In the genomic region with DNA sequence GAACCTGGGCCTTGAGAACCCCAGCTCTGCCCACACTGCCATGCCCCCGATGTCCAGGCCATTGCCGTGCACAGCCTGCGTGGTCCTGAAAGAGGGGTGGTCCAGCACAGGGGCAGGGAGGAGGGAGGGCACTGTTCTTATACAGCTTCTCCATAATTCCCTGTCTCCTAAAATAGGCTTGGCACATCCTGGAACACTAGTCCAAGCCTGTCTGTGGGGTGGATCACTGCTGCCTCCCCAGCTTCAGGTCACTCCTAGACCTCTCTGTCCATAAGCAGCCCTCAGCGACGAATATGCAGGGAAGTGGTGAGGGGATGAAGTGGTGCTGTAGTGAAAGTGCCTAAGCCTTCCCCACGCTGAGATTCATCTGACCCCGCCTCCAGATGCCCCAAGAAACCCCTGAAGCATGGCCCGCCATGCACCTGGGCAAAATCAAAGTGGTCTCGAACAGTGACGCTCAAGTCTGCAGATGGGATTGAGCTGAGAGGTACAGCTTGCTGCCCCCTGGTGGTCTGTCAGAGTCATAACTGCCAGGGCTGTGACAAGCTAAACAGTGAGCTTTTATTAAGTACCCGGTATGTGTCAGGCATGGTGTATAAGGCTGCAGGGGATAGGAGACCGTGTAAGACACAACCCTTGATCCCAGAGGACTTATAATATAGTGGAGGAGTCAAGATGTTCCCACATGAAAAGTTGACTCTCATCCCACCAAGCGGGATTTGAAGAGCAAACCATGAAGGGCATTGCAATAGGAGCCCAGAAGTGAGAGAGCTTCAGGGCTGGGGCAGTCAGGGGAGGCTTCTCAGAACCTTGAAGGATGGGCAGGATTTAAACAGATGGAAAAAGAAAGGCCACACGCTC, we compare ENCODE assay signal across 8 cellular contexts.
DNase-seq lines count a peak whose midpoint lies in the region; ATAC-seq and TF ChIP-seq lines count a peak whose summit lies in the region.

No MANE protein-coding gene starts in this region.

- H3K27me3 Mint-ChIP-seq in T-helper 17 cell, result peaks cover 33% of the 10 kb centered on the region

- no peaks in the 10 kb centered on the region for H3K9me3 ChIP-seq in T-helper 17 cell (ENCODE audit: control insufficient read depth, low read length, poor library complexity, severe bottlenecking)

- H3K4me1 Mint-ChIP-seq in T-helper 17 cell, result peaks cover 6% of the 10 kb centered on the region

- peak; percentile 71 for ATAC-seq in HG02678 (IDR thresholded peaks at IDR 0.05; ENCODE audit: unreplicated experiment)
- peak; percentile 77 for ATAC-seq in T-helper 17 cell

- peak overlapping the region; percentile 79 for H3K27ac Mint-ChIP-seq in T-helper 17 cell

- DNase-seq in NCI-H146 (lab: John Stamatoyannopoulos, UW) (peak; percentile 65), T-helper 17 cell (peak; percentile 57 to 64 (median 57)), amniotic stem cell (lab: John Stamatoyannopoulos, UW) (peak; percentile 40), hepatic stellate cell (ENCODE audit: low spot score) (peak; percentile 71), skeletal muscle cell (ENCODE audit: low read depth) (peak; percentile 23), GF-D8 (lab: John Stamatoyannopoulos, UW) (no peak)

- no peaks in the 10 kb centered on the region for H3K36me3 Mint-ChIP-seq in T-helper 17 cell (ENCODE audit: low read depth)

- no peak overlapping the region for H3K4me3 ChIP-seq in skeletal muscle cell (ENCODE audit: low read depth, low read length)

- TF ChIP-seq CTCF in GM12873 (IDR thresholded peaks at IDR 0.05; ENCODE audit: insufficient read depth, low read depth, low read length, missing control alignments), result peak; percentile 96

- H3K4me3 Mint-ChIP-seq in T-helper 17 cell, result no peak overlapping the region
